ENCODE assay signal across 8 cellular contexts in genomic region chr4:158670975-158671664, GRCh38. TPM values are rescaled to one million over a fixed set of nuclear protein-coding genes. Genes with fewer than 3 reads are reported as not detected.
A peak's percentile ranks its signal among the peaks of the same experiment; 100 is the strongest.
DNase-seq lines count a peak whose midpoint lies in the region; ATAC-seq and TF ChIP-seq lines count a peak whose summit lies in the region.

No MANE protein-coding gene starts in this region.

- H3K4me3 Mint-ChIP-seq in CD4-positive, alpha-beta memory T cell = peak overlapping the region; percentile 92 to 98 (median 96)
- peak overlapping the region; percentile 97 for H3K4me3 Mint-ChIP-seq in activated T-cell treated with anti-CD3 and anti-CD28 coated beads, Interleukin-2, amount 50 U/mL, for 4 hours
- H3K4me3 Mint-ChIP-seq in stimulated activated memory B cell treated with anti-CD40 and anti-IgM and Interleukin-4, amounts not matched to agents 10 μg/mL and 1 μg/mL and 100 μg/mL, for 72 hours = peak overlapping the region; percentile 89

- no peaks in the 10 kb centered on the region for H3K27me3 ChIP-seq in CD4-positive, alpha-beta memory T cell (ENCODE audit: insufficient read depth, low read length)
- no peaks in the 10 kb centered on the region for H3K27me3 ChIP-seq in esophagus squamous epithelium

- H3K27ac ChIP-seq in CD4-positive, alpha-beta memory T cell (ENCODE audit: low read depth, low read length) = peak overlapping the region; percentile 92
- peak overlapping the region; percentile 96 to 98 (median 97) for H3K27ac ChIP-seq in esophagus squamous epithelium

- no peak for TF ChIP-seq POLR2A in esophagus squamous epithelium (IDR thresholded peaks at IDR 0.05)

- peaks cover 4 to 10% of the 10 kb centered on the region in 2 donors for H3K36me3 Mint-ChIP-seq in CD4-positive, alpha-beta memory T cell
- peaks cover 1% of the 10 kb centered on the region for H3K36me3 Mint-ChIP-seq in activated T-cell treated with anti-CD3 and anti-CD28 coated beads, Interleukin-2, amount 50 U/mL, for 4 hours (ENCODE audit: insufficient read depth)
- H3K36me3 Mint-ChIP-seq in stimulated activated memory B cell treated with anti-CD40 and anti-IgM and Interleukin-4, amounts not matched to agents 10 μg/mL and 1 μg/mL and 100 μg/mL, for 72 hours = no peaks in the 10 kb centered on the region

- peaks cover 0 to 2% (median 0%) of the 10 kb centered on the region in 8 donors for H3K9me3 Mint-ChIP-seq in CD4-positive, alpha-beta memory T cell
- H3K9me3 Mint-ChIP-seq in activated T-cell treated with anti-CD3 and anti-CD28 coated beads, Interleukin-2, amount 50 U/mL, for 4 hours = no peaks in the 10 kb centered on the region
- no peaks in the 10 kb centered on the region for H3K9me3 Mint-ChIP-seq in stimulated activated memory B cell treated with anti-CD40 and anti-IgM and Interleukin-4, amounts not matched to agents 10 μg/mL and 1 μg/mL and 100 μg/mL, for 72 hours

- no peaks in the 10 kb centered on the region for H3K9me3 ChIP-seq in CD4-positive, alpha-beta memory T cell (ENCODE audit: control insufficient read depth in 1 of 2, low read length in 2 of 2)
- H3K9me3 ChIP-seq in esophagus squamous epithelium = no peaks in the 10 kb centered on the region

- peaks cover 22% of the 10 kb centered on the region for H3K4me1 ChIP-seq in CD4-positive, alpha-beta memory T cell (ENCODE audit: insufficient read depth, low read length)
- peaks cover 10 to 26% (median 13%) of the 10 kb centered on the region in 3 donors for H3K4me1 ChIP-seq in esophagus squamous epithelium

- no peaks in the 10 kb centered on the region for H3K36me3 ChIP-seq in CD4-positive, alpha-beta memory T cell (ENCODE audit: insufficient read depth, low read length)
- H3K36me3 ChIP-seq in esophagus squamous epithelium = no peaks in the 10 kb centered on the region

- H3K4me3 ChIP-seq in CD4-positive, alpha-beta memory T cell (ENCODE audit: low read length in 2 of 2) = peak overlapping the region; percentile 53 to 94
- peak overlapping the region; percentile 68 to 97 (median 80) for H3K4me3 ChIP-seq in esophagus squamous epithelium

- DNase-seq in CD4-positive, alpha-beta memory T cell = peak; percentile 51 to 77 (median 57)
- peak; percentile 7 to 43 for DNase-seq in NOMO-1 (lab: John Stamatoyannopoulos, UW; ENCODE audit: unreplicated experiment in 2 of 2)
- DNase-seq in activated T-cell treated with anti-CD3 and anti-CD28 coated beads, Interleukin-2, amount 50 U/mL, for 4 hours = peak; percentile 28
- no peak for DNase-seq in esophagus squamous epithelium (lab: John Stamatoyannopoulos, UW)
- peak; percentile 97 for DNase-seq in myocyte (ENCODE audit: low read depth)

- H3K27ac Mint-ChIP-seq in CD4-positive, alpha-beta memory T cell = peak overlapping the region; percentile 92 to 99 (median 98)
- peak overlapping the region; percentile 90 for H3K27ac Mint-ChIP-seq in stimulated activated memory B cell treated with anti-CD40 and anti-IgM and Interleukin-4, amounts not matched to agents 10 μg/mL and 1 μg/mL and 100 μg/mL, for 72 hours

- H3K27me3 Mint-ChIP-seq in CD4-positive, alpha-beta memory T cell = no peaks in the 10 kb centered on the region
- no peaks in the 10 kb centered on the region for H3K27me3 Mint-ChIP-seq in activated T-cell treated with anti-CD3 and anti-CD28 coated beads, Interleukin-2, amount 50 U/mL, for 4 hours (ENCODE audit: low read depth)
- H3K27me3 Mint-ChIP-seq in stimulated activated memory B cell treated with anti-CD40 and anti-IgM and Interleukin-4, amounts not matched to agents 10 μg/mL and 1 μg/mL and 100 μg/mL, for 72 hours = no peaks in the 10 kb centered on the region

- WGBS in esophagus squamous epithelium, 2 donors = 0% methylated on average over 17 to 19 of the region's 35 CpGs

- peaks cover 12 to 34% (median 22%) of the 10 kb centered on the region in 4 donors for H3K4me1 Mint-ChIP-seq in CD4-positive, alpha-beta memory T cell
- H3K4me1 Mint-ChIP-seq in activated T-cell treated with anti-CD3 and anti-CD28 coated beads, Interleukin-2, amount 50 U/mL, for 4 hours (ENCODE audit: low read depth) = peaks cover 24% of the 10 kb centered on the region
- H3K4me1 Mint-ChIP-seq in stimulated activated memory B cell treated with anti-CD40 and anti-IgM and Interleukin-4, amounts not matched to agents 10 μg/mL and 1 μg/mL and 100 μg/mL, for 72 hours = peaks cover 16% of the 10 kb centered on the region

- CTCF ChIA-PET in CD4-positive, alpha-beta memory T cell (lab: Charles Lee; ENCODE audit: partially characterized antibody) = interaction anchor here (1.7 kb wide), 1 partner anchor 10 kb away, joined by 5 read pairs; no protein-coding TSS in a partner anchor

- intact Hi-C loops in CD4-positive, alpha-beta memory T cell (cut with micrococcal nuclease) = loop anchor here (5.0 kb wide), 1 partner anchor 506 kb away; no protein-coding TSS in a partner anchor
- intact Hi-C loops in esophagus squamous epithelium (cut with DNase I) = no loop called here

- peak; percentile 26 for ATAC-seq in GM19351 (IDR thresholded peaks at IDR 0.05; ENCODE audit: unreplicated experiment)
- peak; percentile 11 for ATAC-seq in HG03469 (IDR thresholded peaks at IDR 0.05; ENCODE audit: unreplicated experiment)
- peak; percentile 42 to 44 for ATAC-seq in activated T-cell treated with anti-CD3 and anti-CD28 coated beads, Interleukin-2, amount 50 U/mL, for 4 hours
- ATAC-seq in stimulated activated memory B cell treated with anti-CD40 and anti-IgM and Interleukin-4, amounts not matched to agents 10 μg/mL and 1 μg/mL and 100 μg/mL, for 72 hours = peak; percentile 25

- POLR2A ChIA-PET in CD4-positive, alpha-beta memory T cell (lab: Charles Lee; ENCODE audit: partially characterized antibody) = no interaction called here

- TF ChIP-seq CTCF in esophagus squamous epithelium (IDR thresholded peaks at IDR 0.05) = no peak

RNA-seq across cellular contexts. Expression of gene C4orf46, which starts 0.6 kb away (rescaled TPM):
- total RNA-seq in CD4-positive, alpha-beta memory T cell = 1 to 10 TPM; 4.0 to 4.4 TPM
- polyA plus RNA-seq in CD4-positive, alpha-beta memory T cell = 1 to 10 TPM; 5.2 to 6.5 TPM
- 10 to 100 TPM; 12.5 to 13.0 (median 12.7) TPM for total RNA-seq in activated T-cell treated with anti-CD3 and anti-CD28 coated beads, Interleukin-2, amount 50 U/mL, for 4 hours
- total RNA-seq in esophagus squamous epithelium = 1 to 10 TPM; 1.8 to 6.4 (median 4.8) TPM
- 33.7 and 34.2 TPM in 2 replicates for total RNA-seq in myocyte
- 8.1 TPM for polyA plus RNA-seq in myocyte (2012)

RNA-seq across cellular contexts. Expression of gene ETFDH, which starts 1.0 kb away (rescaled TPM):
- 10 to 100 TPM; 16.0 to 16.6 TPM for total RNA-seq in CD4-positive, alpha-beta memory T cell
- 1 to 10 TPM; 5.8 to 9.4 TPM for polyA plus RNA-seq in CD4-positive, alpha-beta memory T cell
- 10 to 100 TPM; 13.7 to 20.1 (median 15.4) TPM for total RNA-seq in activated T-cell treated with anti-CD3 and anti-CD28 coated beads, Interleukin-2, amount 50 U/mL, for 4 hours
- total RNA-seq in esophagus squamous epithelium (10 to 100 TPM; 22.0 to 66.8 (median 31.2) TPM), myocyte (21.9 and 25.4 TPM in 2 replicates)
- polyA plus RNA-seq in myocyte (2012) = 19.3 TPM

RNA-seq across cellular contexts. Expression of gene PPID, which starts 52.1 kb away (rescaled TPM):
- 10 to 100 TPM; 30.2 to 32.0 TPM for total RNA-seq in CD4-positive, alpha-beta memory T cell
- polyA plus RNA-seq in CD4-positive, alpha-beta memory T cell = 10 to 100 TPM; 49.4 to 54.8 TPM
- total RNA-seq in activated T-cell treated with anti-CD3 and anti-CD28 coated beads, Interleukin-2, amount 50 U/mL, for 4 hours = 10 to 100 TPM; 56.0 to 65.6 (median 63.0) TPM
- total RNA-seq in esophagus squamous epithelium (10 to 100 TPM; 14.1 to 24.8 (median 21.5) TPM), myocyte (48.2 and 51.6 TPM in 2 replicates)
- polyA plus RNA-seq in myocyte (2012) = 27.4 TPM
